Comparison of ENCODE assay signal across 1 cellular context in genomic region chr16:57471852-57472664, GRCh38.
TF ChIP-seq lines count a peak whose summit lies in the region.

No MANE protein-coding gene starts in this region.

TF ChIP-seq in HepG2, 621 proteins besides CTCF, POLR2A, EP300 and RAD21 (continued from another document and continues in another):
- TF ChIP-seq ZNF136 (CRISPR knock-in tag; IDR thresholded peaks at IDR 0.05; ENCODE audit: low read depth) (no peak; the same call in 1 of the 2 replicates), PITX1 (CRISPR knock-in tag; IDR thresholded peaks at IDR 0.05) (peak; percentile 78; the same call in 1 of the 2 replicates), ELK4 (CRISPR knock-in tag; IDR thresholded peaks at IDR 0.05; ENCODE audit: borderline replicate concordance) (no peak), HNRNPL (IDR thresholded peaks at IDR 0.05; ENCODE audit: low read depth, low read length) (no peak), ATF3 (CRISPR knock-in tag; IDR thresholded peaks at IDR 0.05) (0 out of 2 replicates have a peak, but pooled peaks have one; percentile 47), ZKSCAN8 (CRISPR knock-in tag; IDR thresholded peaks at IDR 0.05; ENCODE audit: borderline replicate concordance) (peak; percentile 39; the same call in 1 of the 2 replicates), YEATS4 (CRISPR knock-in tag; IDR thresholded peaks at IDR 0.05; ENCODE audit: borderline replicate concordance) (peak; percentile 63; the same call in 1 of the 2 replicates), DNMT1 (CRISPR knock-in tag; IDR thresholded peaks at IDR 0.05) (no peak), NRL (CRISPR knock-in tag; IDR thresholded peaks at IDR 0.05; ENCODE audit: borderline replicate concordance) (peak; percentile 19), USF2 (IDR thresholded peaks at IDR 0.05; ENCODE audit: low read depth, low read length) (no peak; the same call in 1 of the 2 replicates), USF2 (CRISPR knock-in tag; IDR thresholded peaks at IDR 0.05; ENCODE audit: borderline replicate concordance) (0 out of 2 replicates have a peak, but pooled peaks have one; percentile 36), ZNF614 (CRISPR knock-in tag; IDR thresholded peaks at IDR 0.05; ENCODE audit: borderline replicate concordance) (no peak), HMGXB4 (CRISPR knock-in tag; IDR thresholded peaks at IDR 0.05; ENCODE audit: borderline replicate concordance in 1 of 2, low read depth in 1 of 2) (no peak; a peak in 1 of 4 replicates), GATAD2A (CRISPR knock-in tag; IDR thresholded peaks at IDR 0.05) (peak; percentile 93), ZNF235 (CRISPR knock-in tag; IDR thresholded peaks at IDR 0.05; ENCODE audit: borderline replicate concordance) (no peak), ZNF101 (CRISPR knock-in tag; IDR thresholded peaks at IDR 0.05; ENCODE audit: borderline replicate concordance, low read depth) (no peak), GTF3A (CRISPR knock-in tag; conservative IDR thresholded peaks at IDR 0.05) (no peak), ZNF256 (CRISPR knock-in tag; conservative IDR thresholded peaks at IDR 0.05) (no peak), RCOR2 (CRISPR knock-in tag; IDR thresholded peaks at IDR 0.05) (peak; percentile 76; the same call in 1 of the 2 replicates), ZNF790 (CRISPR knock-in tag; IDR thresholded peaks at IDR 0.05; ENCODE audit: borderline replicate concordance) (no peak), ZNF773 (CRISPR knock-in tag; IDR thresholded peaks at IDR 0.05; ENCODE audit: borderline replicate concordance) (no peak), HINFP (CRISPR knock-in tag; IDR thresholded peaks at IDR 0.05; ENCODE audit: low read depth) (peak; percentile 31; the same call in 1 of the 2 replicates), KDM5B (CRISPR knock-in tag; IDR thresholded peaks at IDR 0.05; ENCODE audit: borderline replicate concordance) (no peak; the same call in 1 of the 2 replicates), ZNF607 (CRISPR knock-in tag; IDR thresholded peaks at IDR 0.05; ENCODE audit: borderline replicate concordance) (0 out of 2 replicates have a peak, but pooled peaks have one; percentile 69), SYNCRIP (IDR thresholded peaks at IDR 0.05; ENCODE audit: insufficient read depth, low read depth, low read length) (no peak), PAXIP1 (CRISPR knock-in tag; conservative IDR thresholded peaks at IDR 0.05) (peak; percentile 96), PRMT3 (CRISPR knock-in tag; IDR thresholded peaks at IDR 0.05; ENCODE audit: borderline replicate concordance, low read depth) (no peak), EED (CRISPR knock-in tag; IDR thresholded peaks at IDR 0.05) (no peak), PCBP2 (optimal IDR thresholded peaks at IDR 0.05; ENCODE audit: low read depth, low read length, poor library complexity, severe bottlenecking) (no peak), MIER2 (CRISPR knock-in tag; IDR thresholded peaks at IDR 0.05) (no peak), TOE1 (CRISPR knock-in tag; IDR thresholded peaks at IDR 0.05) (no peak), ZNF383 (CRISPR knock-in tag; IDR thresholded peaks at IDR 0.05; ENCODE audit: borderline replicate concordance) (no peak), ZFAT (CRISPR knock-in tag; conservative IDR thresholded peaks at IDR 0.05) (no peak), SP1 (IDR thresholded peaks at IDR 0.05) (no peak), SP1 (CRISPR knock-in tag; IDR thresholded peaks at IDR 0.05) (peak; percentile 10; the same call in 1 of the 2 replicates), RXRB (CRISPR knock-in tag; IDR thresholded peaks at IDR 0.05; ENCODE audit: borderline replicate concordance) (peak; percentile 81), ZNF276 (CRISPR knock-in tag; IDR thresholded peaks at IDR 0.05; ENCODE audit: low read depth) (no peak), TAF1 (CRISPR knock-in tag; IDR thresholded peaks at IDR 0.05) (peak; percentile 31; the same call in 1 of the 2 replicates), SKI (IDR thresholded peaks at IDR 0.05; ENCODE audit: partially characterized antibody) (no peak), KMT2B (CRISPR knock-in tag; IDR thresholded peaks at IDR 0.05) (no peak), ZNF143 (CRISPR knock-in tag; IDR thresholded peaks at IDR 0.05) (no peak; the same call in 1 of the 2 replicates), MIER3 (CRISPR knock-in tag; IDR thresholded peaks at IDR 0.05; ENCODE audit: borderline replicate concordance) (peak; percentile 77; the same call in 1 of the 2 replicates), PLRG1 (conservative IDR thresholded peaks at IDR 0.05) (no peak), ZBTB2 (CRISPR knock-in tag; IDR thresholded peaks at IDR 0.05; ENCODE audit: low read depth) (no peak), ZBED4 (CRISPR knock-in tag; IDR thresholded peaks at IDR 0.05; ENCODE audit: borderline replicate concordance) (0 out of 2 replicates have a peak, but pooled peaks have one; percentile 11), ZNF33B (CRISPR knock-in tag; IDR thresholded peaks at IDR 0.05) (no peak), MEIS1 (CRISPR knock-in tag; IDR thresholded peaks at IDR 0.05; ENCODE audit: borderline replicate concordance) (no peak), ZNF382 (CRISPR knock-in tag; IDR thresholded peaks at IDR 0.05; ENCODE audit: borderline replicate concordance) (no peak), KDM6A (CRISPR knock-in tag; IDR thresholded peaks at IDR 0.05; ENCODE audit: low read depth) (peak; percentile 72)
